16 cellular contexts compared by ENCODE assay signal in the genomic region with DNA sequence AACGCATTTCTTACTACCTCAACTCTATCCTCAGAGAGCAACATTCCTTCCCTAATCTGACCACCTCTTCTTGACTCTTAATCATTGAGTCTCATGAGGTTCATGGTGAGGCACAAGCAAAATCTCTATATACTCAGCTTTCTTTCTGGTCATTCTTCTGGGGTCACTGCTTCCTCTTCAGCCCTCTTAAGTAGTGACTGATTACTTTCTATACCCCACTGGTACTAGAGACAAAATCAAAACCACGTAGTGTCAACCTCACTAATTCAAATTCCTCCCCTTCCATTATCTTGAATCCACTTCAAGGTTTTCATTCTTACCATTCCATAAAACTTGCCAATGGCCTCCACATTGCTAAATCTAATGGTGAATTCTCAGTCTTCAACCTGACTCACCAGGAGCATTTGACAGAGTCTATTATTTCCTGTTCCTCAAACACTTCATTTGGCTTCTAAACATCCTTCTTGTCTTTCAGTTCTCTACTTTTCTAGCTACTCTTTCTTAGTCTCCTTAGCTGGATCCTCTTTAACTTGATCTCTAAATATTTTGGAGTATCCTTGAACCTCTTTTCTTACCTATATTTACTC. TPM values are rescaled to one million over a fixed set of nuclear protein-coding genes. Genes with fewer than 3 reads are reported as not detected.
DNase-seq lines count a peak whose midpoint lies in the region; ATAC-seq and TF ChIP-seq lines count a peak whose summit lies in the region.
"Had no signal": no experiment of that assay in that cellular context is flagged by ENCODE, and none has a peak within 500 bp of the region (broad histone marks: within the 10 kb centered on the region; RNA-seq: fewer than 3 reads in every experiment).

No MANE protein-coding gene starts in this region.

- DNase-seq in activated naive CD8-positive, alpha-beta T cell treated with anti-CD3 and anti-CD28 coated beads, Interleukin-2, amount 10 ng/mL, durations not matched to agents 7 days and 5 days, result no peak
- no peak for DNase-seq in activated naive CD8-positive, alpha-beta T cell treated with anti-CD3 and anti-CD28 coated beads for 36 hours
- DNase-seq in MV-4-11 (lab: John Stamatoyannopoulos, UW) (peak; percentile 71), cardiac fibroblast (ENCODE audit: low read depth in 2 of 2) (peak; percentile 3 to 27), T1000 (lab: John Stamatoyannopoulos, UW) (no peak), MG63 (no peak)
- DNase-seq in stimulated activated naive CD8-positive, alpha-beta T cell treated with anti-CD3 and anti-CD28 coated beads, Interleukin-15, amount 100 ng/mL, for 72 hours, result no peak
- DNase-seq: CD8-positive, alpha-beta memory T cell; DMS53; stimulated activated CD4-positive, alpha-beta T cell treated with anti-CD3 and anti-CD28 coated beads, Interleukin-4, amount 100 ng/mL, for 4 hours; substantia nigra; T-helper 9 cell; uterus had no signal

- H3K4me3 ChIP-seq in cardiac fibroblast (replicated peaks in 1 of 2; ENCODE audit: low read depth in 2 of 2, low read length in 2 of 2) (no peak overlapping the region), MG63 (no peak overlapping the region)
- H3K4me3 ChIP-seq: uterus had no signal

- H3K4me1 Mint-ChIP-seq in activated naive CD8-positive, alpha-beta T cell treated with anti-CD3 and anti-CD28 coated beads, Interleukin-2, amount 10 ng/mL, durations not matched to agents 7 days and 5 days, result peaks cover 23% of the 10 kb centered on the region
- H3K4me1 Mint-ChIP-seq in activated naive CD8-positive, alpha-beta T cell treated with anti-CD3 and anti-CD28 coated beads for 36 hours, result peaks cover 23% of the 10 kb centered on the region
- peaks cover 24% of the 10 kb centered on the region for H3K4me1 Mint-ChIP-seq in stimulated activated naive CD8-positive, alpha-beta T cell treated with anti-CD3 and anti-CD28 coated beads, Interleukin-15, amount 100 ng/mL, for 72 hours
- H3K4me1 Mint-ChIP-seq: CD8-positive, alpha-beta memory T cell had no signal

- peaks cover 45% of the 10 kb centered on the region for H3K36me3 Mint-ChIP-seq in activated naive CD8-positive, alpha-beta T cell treated with anti-CD3 and anti-CD28 coated beads, Interleukin-2, amount 10 ng/mL, durations not matched to agents 7 days and 5 days
- peaks cover 50% of the 10 kb centered on the region for H3K36me3 Mint-ChIP-seq in activated naive CD8-positive, alpha-beta T cell treated with anti-CD3 and anti-CD28 coated beads for 36 hours

- TF ChIP-seq CTCF in cardiac fibroblast (IDR thresholded peaks at IDR 0.05; ENCODE audit: low read depth, low read length), result no peak

- no peak for ATAC-seq in activated naive CD8-positive, alpha-beta T cell treated with anti-CD3 and anti-CD28 coated beads, Interleukin-2, amount 10 ng/mL, durations not matched to agents 7 days and 5 days (ENCODE audit: low read depth)
- no peak for ATAC-seq in stimulated activated naive CD8-positive, alpha-beta T cell treated with anti-CD3 and anti-CD28 coated beads, Interleukin-15, amount 100 ng/mL, for 72 hours
- no peak for ATAC-seq in SK-N-SH treated with all-trans-retinoic acid at 6 μM for 48 hours
- ATAC-seq: activated CD4-positive, CD25-positive, alpha-beta regulatory T cell treated with anti-CD3 and anti-CD28 coated beads, Interleukin-2, amount 50 U/mL, for 24 hours had no signal

- H3K27ac Mint-ChIP-seq in activated naive CD8-positive, alpha-beta T cell treated with anti-CD3 and anti-CD28 coated beads, Interleukin-2, amount 10 ng/mL, durations not matched to agents 7 days and 5 days, result peak overlapping the region; percentile 0
- H3K27ac Mint-ChIP-seq in activated naive CD8-positive, alpha-beta T cell treated with anti-CD3 and anti-CD28 coated beads for 36 hours, result no peak overlapping the region
- no peak overlapping the region for H3K27ac Mint-ChIP-seq in stimulated activated naive CD8-positive, alpha-beta T cell treated with anti-CD3 and anti-CD28 coated beads, Interleukin-15, amount 100 ng/mL, for 72 hours

- no peaks in the 10 kb centered on the region for H3K9me3 Mint-ChIP-seq in activated naive CD8-positive, alpha-beta T cell treated with anti-CD3 and anti-CD28 coated beads, Interleukin-2, amount 10 ng/mL, durations not matched to agents 7 days and 5 days
- no peaks in the 10 kb centered on the region for H3K9me3 Mint-ChIP-seq in activated naive CD8-positive, alpha-beta T cell treated with anti-CD3 and anti-CD28 coated beads for 36 hours
- no peaks in the 10 kb centered on the region for H3K9me3 Mint-ChIP-seq in stimulated activated naive CD8-positive, alpha-beta T cell treated with anti-CD3 and anti-CD28 coated beads, Interleukin-15, amount 100 ng/mL, for 72 hours
- H3K9me3 Mint-ChIP-seq: CD8-positive, alpha-beta memory T cell had no signal

- H3K36me3 ChIP-seq in MG63, result no peaks in the 10 kb centered on the region; the same call in 1 of the 2 replicates
- H3K36me3 ChIP-seq: neutrophil, uterus had no signal

- H3K27me3 ChIP-seq in MG63, result no peaks in the 10 kb centered on the region
- H3K27me3 ChIP-seq: neutrophil, uterus had no signal

- POLR2A ChIA-PET in activated naive CD8-positive, alpha-beta T cell treated with anti-CD3 and anti-CD28 coated beads, Interleukin-2, amount 10 ng/mL, durations not matched to agents 7 days and 5 days (lab: Charles Lee), result no interaction called here

- no peak overlapping the region for H3K4me3 Mint-ChIP-seq in activated naive CD8-positive, alpha-beta T cell treated with anti-CD3 and anti-CD28 coated beads, Interleukin-2, amount 10 ng/mL, durations not matched to agents 7 days and 5 days
- H3K4me3 Mint-ChIP-seq in activated naive CD8-positive, alpha-beta T cell treated with anti-CD3 and anti-CD28 coated beads for 36 hours, result no peak overlapping the region
- H3K4me3 Mint-ChIP-seq in stimulated activated naive CD8-positive, alpha-beta T cell treated with anti-CD3 and anti-CD28 coated beads, Interleukin-15, amount 100 ng/mL, for 72 hours, result no peak overlapping the region
- H3K4me3 Mint-ChIP-seq: CD8-positive, alpha-beta memory T cell had no signal

- no peaks in the 10 kb centered on the region for H3K9me3 ChIP-seq in MG63
- H3K9me3 ChIP-seq: neutrophil, uterus had no signal

- no peaks in the 10 kb centered on the region for H3K27me3 Mint-ChIP-seq in activated naive CD8-positive, alpha-beta T cell treated with anti-CD3 and anti-CD28 coated beads, Interleukin-2, amount 10 ng/mL, durations not matched to agents 7 days and 5 days
- H3K27me3 Mint-ChIP-seq in activated naive CD8-positive, alpha-beta T cell treated with anti-CD3 and anti-CD28 coated beads for 36 hours, result no peaks in the 10 kb centered on the region
- no peaks in the 10 kb centered on the region for H3K27me3 Mint-ChIP-seq in stimulated activated naive CD8-positive, alpha-beta T cell treated with anti-CD3 and anti-CD28 coated beads, Interleukin-15, amount 100 ng/mL, for 72 hours
- H3K27me3 Mint-ChIP-seq: CD8-positive, alpha-beta memory T cell had no signal

TF ChIP-seq in SK-N-SH treated with all-trans-retinoic acid at 6 μM for 48 hours, 23 proteins besides CTCF, POLR2A, EP300 and RAD21:
- no peak for TF ChIP-seq ZFP30 (CRISPR knock-in tag; IDR thresholded peaks at IDR 0.05)
- no peak for TF ChIP-seq ARNTL (CRISPR knock-in tag; IDR thresholded peaks at IDR 0.05; ENCODE audit: borderline replicate concordance, low read depth)

RNA-seq across cellular contexts. Expression of gene WDHD1, which starts 6.8 kb away (rescaled TPM):
- total RNA-seq in activated naive CD8-positive, alpha-beta T cell treated with anti-CD3 and anti-CD28 coated beads, Interleukin-2, amount 10 ng/mL, durations not matched to agents 7 days and 5 days, result 10 to 100 TPM; 35.1 to 37.9 TPM
- 10 to 100 TPM; 66.0 to 69.2 TPM for total RNA-seq in activated naive CD8-positive, alpha-beta T cell treated with anti-CD3 and anti-CD28 coated beads for 36 hours
- 5.2 TPM in 2 replicates for total RNA-seq in MG63 (2014; rRNA removed; shearing (Covaris generic); ENCODE audit: low replicate concordance)

RNA-seq across cellular contexts. Expression of gene SOCS4, which starts 7.0 kb away (rescaled TPM):
- 10 to 100 TPM; 25.8 to 31.6 TPM for total RNA-seq in activated naive CD8-positive, alpha-beta T cell treated with anti-CD3 and anti-CD28 coated beads, Interleukin-2, amount 10 ng/mL, durations not matched to agents 7 days and 5 days
- 10 to 100 TPM; 24.9 to 28.6 TPM for total RNA-seq in activated naive CD8-positive, alpha-beta T cell treated with anti-CD3 and anti-CD28 coated beads for 36 hours
- total RNA-seq in MG63 (2014; rRNA removed; shearing (Covaris generic); ENCODE audit: low replicate concordance), result 3.8 and 9.0 TPM in 2 replicates

RNA-seq across cellular contexts. Expression of gene MAPK1IP1L, which starts 31.4 kb away (rescaled TPM):
- 10 to 100 TPM; 87.1 to 87.3 TPM for total RNA-seq in activated naive CD8-positive, alpha-beta T cell treated with anti-CD3 and anti-CD28 coated beads, Interleukin-2, amount 10 ng/mL, durations not matched to agents 7 days and 5 days
- total RNA-seq in activated naive CD8-positive, alpha-beta T cell treated with anti-CD3 and anti-CD28 coated beads for 36 hours, result 100 to 1,000 TPM; 118 to 122 TPM
- 14.8 and 15.0 TPM in 2 replicates for total RNA-seq in MG63 (2014; rRNA removed; shearing (Covaris generic); ENCODE audit: low replicate concordance)

Comparison
In these comparisons a context has a peak if more than half of its experiments do, and no peak if none do; other contexts are left out.
1. DNase-seq: peak in MV-4-11 (single experiment) and cardiac fibroblast (2 of 2); none in activated naive CD8-positive, alpha-beta T cell treated with anti-CD3 and anti-CD28 coated beads, Interleukin-2, amount 10 ng/mL, durations not matched to agents 7 days and 5 days (single experiment), activated naive CD8-positive, alpha-beta T cell treated with anti-CD3 and anti-CD28 coated beads for 36 hours (single experiment), T1000 (single experiment), stimulated activated naive CD8-positive, alpha-beta T cell treated with anti-CD3 and anti-CD28 coated beads, Interleukin-15, amount 100 ng/mL, for 72 hours (0 of 2) and MG63 (single experiment).